In the genomic region with DNA sequence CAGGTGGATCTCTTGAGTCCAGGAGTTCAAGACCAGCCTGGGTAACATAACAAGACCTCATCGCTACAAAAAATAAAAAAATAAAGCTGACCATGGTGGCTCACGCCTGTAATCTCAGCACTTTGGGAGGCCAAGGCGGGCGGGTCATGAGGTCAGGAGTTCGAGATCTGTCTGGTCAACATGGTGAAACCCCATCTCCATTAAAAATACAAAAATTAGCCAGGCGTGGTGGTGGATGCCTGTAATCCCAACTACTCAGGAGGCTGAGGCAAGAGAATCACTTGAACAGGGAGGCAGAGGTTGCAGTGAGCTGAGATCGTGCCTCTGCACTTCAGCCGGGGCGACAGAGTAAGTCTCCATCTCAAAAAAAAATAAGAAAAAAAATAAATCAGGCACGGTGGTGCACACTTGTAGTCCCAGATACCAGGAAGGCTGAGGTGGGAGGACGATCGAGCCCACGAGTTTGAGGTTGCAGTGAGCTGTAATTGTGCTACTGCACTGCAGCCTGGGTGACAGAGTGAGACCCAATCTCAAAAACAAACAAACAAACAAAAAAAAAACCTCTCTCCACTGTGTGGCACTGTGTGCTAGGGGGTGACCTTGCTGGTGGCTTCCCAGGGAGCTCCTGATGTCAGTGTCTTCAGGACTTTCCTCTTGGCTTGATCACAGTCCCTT, we compare ENCODE assay signal across 1 cellular context.
TF ChIP-seq lines count a peak whose summit lies in the region.

No MANE protein-coding gene starts in this region.

TF ChIP-seq in HepG2, 621 proteins besides CTCF, POLR2A, EP300 and RAD21 (continues in another document):
- TF ChIP-seq HOXA3 (CRISPR knock-in tag; IDR thresholded peaks at IDR 0.05) (peak; percentile 17; the same call in 1 of the 2 replicates), PHF21A (CRISPR knock-in tag; IDR thresholded peaks at IDR 0.05) (no peak), RARA (CRISPR knock-in tag; IDR thresholded peaks at IDR 0.05) (0 out of 2 replicates have a peak, but pooled peaks have one; percentile 27), ZFP90 (CRISPR knock-in tag; IDR thresholded peaks at IDR 0.05; ENCODE audit: borderline replicate concordance) (0 out of 2 replicates have a peak, but pooled peaks have one; percentile 12), HOXA7 (CRISPR knock-in tag; IDR thresholded peaks at IDR 0.05) (no peak), FOSL2 (CRISPR knock-in tag; IDR thresholded peaks at IDR 0.05) (0 out of 2 replicates have a peak, but pooled peaks have one; percentile 18), KLF12 (CRISPR knock-in tag; IDR thresholded peaks at IDR 0.05; ENCODE audit: borderline replicate concordance) (0 out of 2 replicates have a peak, but pooled peaks have one; percentile 41), ZNF605 (CRISPR knock-in tag; IDR thresholded peaks at IDR 0.05) (peak; percentile 46; the same call in 1 of the 2 replicates), TEAD3 (CRISPR knock-in tag; optimal IDR thresholded peaks at IDR 0.05; ENCODE audit: borderline replicate concordance) (peak; percentile 41), YEATS2 (CRISPR knock-in tag; IDR thresholded peaks at IDR 0.05; ENCODE audit: borderline replicate concordance) (no peak), HNRNPLL (IDR thresholded peaks at IDR 0.05; ENCODE audit: low read depth, low read length, poor library complexity, severe bottlenecking) (no peak), HNF4G (IDR thresholded peaks at IDR 0.05; ENCODE audit: borderline replicate concordance, low read depth, low read length) (peak; percentile 24; the same call in 1 of the 2 replicates), HNF4G (CRISPR knock-in tag; IDR thresholded peaks at IDR 0.05; ENCODE audit: borderline replicate concordance, low read depth) (no peak), GATAD2A (CRISPR knock-in tag; IDR thresholded peaks at IDR 0.05) (peak; percentile 72; the same call in 1 of the 2 replicates), SIX1 (CRISPR knock-in tag; IDR thresholded peaks at IDR 0.05; ENCODE audit: borderline replicate concordance) (0 out of 2 replicates have a peak, but pooled peaks have one; percentile 19)
- TF ChIP-seq, protein P1, sequence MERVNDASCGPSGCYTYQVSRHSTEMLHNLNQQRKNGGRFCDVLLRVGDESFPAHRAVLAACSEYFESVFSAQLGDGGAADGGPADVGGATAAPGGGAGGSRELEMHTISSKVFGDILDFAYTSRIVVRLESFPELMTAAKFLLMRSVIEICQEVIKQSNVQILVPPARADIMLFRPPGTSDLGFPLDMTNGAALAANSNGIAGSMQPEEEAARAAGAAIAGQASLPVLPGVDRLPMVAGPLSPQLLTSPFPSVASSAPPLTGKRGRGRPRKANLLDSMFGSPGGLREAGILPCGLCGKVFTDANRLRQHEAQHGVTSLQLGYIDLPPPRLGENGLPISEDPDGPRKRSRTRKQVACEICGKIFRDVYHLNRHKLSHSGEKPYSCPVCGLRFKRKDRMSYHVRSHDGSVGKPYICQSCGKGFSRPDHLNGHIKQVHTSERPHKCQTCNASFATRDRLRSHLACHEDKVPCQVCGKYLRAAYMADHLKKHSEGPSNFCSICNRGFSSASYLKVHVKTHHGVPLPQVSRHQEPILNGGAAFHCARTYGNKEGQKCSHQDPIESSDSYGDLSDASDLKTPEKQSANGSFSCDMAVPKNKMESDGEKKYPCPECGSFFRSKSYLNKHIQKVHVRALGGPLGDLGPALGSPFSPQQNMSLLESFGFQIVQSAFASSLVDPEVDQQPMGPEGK (CRISPR knock-in tag; IDR thresholded peaks at IDR 0.05), result 0 out of 2 replicates have a peak, but pooled peaks have one; percentile 20
- TF ChIP-seq, protein P2, sequence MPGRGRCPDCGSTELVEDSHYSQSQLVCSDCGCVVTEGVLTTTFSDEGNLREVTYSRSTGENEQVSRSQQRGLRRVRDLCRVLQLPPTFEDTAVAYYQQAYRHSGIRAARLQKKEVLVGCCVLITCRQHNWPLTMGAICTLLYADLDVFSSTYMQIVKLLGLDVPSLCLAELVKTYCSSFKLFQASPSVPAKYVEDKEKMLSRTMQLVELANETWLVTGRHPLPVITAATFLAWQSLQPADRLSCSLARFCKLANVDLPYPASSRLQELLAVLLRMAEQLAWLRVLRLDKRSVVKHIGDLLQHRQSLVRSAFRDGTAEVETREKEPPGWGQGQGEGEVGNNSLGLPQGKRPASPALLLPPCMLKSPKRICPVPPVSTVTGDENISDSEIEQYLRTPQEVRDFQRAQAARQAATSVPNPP (CRISPR knock-in tag; IDR thresholded peaks at IDR 0.05), result no peak
- TF ChIP-seq, protein P3, sequence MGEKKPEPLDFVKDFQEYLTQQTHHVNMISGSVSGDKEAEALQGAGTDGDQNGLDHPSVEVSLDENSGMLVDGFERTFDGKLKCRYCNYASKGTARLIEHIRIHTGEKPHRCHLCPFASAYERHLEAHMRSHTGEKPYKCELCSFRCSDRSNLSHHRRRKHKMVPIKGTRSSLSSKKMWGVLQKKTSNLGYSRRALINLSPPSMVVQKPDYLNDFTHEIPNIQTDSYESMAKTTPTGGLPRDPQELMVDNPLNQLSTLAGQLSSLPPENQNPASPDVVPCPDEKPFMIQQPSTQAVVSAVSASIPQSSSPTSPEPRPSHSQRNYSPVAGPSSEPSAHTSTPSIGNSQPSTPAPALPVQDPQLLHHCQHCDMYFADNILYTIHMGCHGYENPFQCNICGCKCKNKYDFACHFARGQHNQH (CRISPR knock-in tag; IDR thresholded peaks at IDR 0.05), result peak; percentile 62; the same call in 1 of the 2 replicates
- TF ChIP-seq, protein P4, sequence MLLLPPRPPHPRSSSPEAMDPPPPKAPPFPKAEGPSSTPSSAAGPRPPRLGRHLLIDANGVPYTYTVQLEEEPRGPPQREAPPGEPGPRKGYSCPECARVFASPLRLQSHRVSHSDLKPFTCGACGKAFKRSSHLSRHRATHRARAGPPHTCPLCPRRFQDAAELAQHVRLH (CRISPR knock-in tag; IDR thresholded peaks at IDR 0.05; ENCODE audit: borderline replicate concordance, low read depth), result peak; percentile 41; the same call in 1 of the 2 replicates
- TF ChIP-seq, protein P5, sequence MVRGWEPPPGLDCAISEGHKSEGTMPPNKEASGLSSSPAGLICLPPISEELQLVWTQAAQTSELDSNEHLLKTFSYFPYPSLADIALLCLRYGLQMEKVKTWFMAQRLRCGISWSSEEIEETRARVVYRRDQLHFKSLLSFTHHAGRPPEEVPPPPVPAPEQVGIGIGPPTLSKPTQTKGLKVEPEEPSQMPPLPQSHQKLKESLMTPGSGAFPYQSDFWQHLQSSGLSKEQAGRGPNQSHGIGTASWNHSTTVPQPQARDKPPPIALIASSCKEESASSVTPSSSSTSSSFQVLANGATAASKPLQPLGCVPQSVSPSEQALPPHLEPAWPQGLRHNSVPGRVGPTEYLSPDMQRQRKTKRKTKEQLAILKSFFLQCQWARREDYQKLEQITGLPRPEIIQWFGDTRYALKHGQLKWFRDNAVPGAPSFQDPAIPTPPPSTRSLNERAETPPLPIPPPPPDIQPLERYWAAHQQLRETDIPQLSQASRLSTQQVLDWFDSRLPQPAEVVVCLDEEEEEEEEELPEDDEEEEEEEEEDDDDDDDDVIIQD (CRISPR knock-in tag; IDR thresholded peaks at IDR 0.05; ENCODE audit: low read depth), result 0 out of 2 replicates have a peak, but pooled peaks have one; percentile 33
- TF ChIP-seq, protein P6, sequence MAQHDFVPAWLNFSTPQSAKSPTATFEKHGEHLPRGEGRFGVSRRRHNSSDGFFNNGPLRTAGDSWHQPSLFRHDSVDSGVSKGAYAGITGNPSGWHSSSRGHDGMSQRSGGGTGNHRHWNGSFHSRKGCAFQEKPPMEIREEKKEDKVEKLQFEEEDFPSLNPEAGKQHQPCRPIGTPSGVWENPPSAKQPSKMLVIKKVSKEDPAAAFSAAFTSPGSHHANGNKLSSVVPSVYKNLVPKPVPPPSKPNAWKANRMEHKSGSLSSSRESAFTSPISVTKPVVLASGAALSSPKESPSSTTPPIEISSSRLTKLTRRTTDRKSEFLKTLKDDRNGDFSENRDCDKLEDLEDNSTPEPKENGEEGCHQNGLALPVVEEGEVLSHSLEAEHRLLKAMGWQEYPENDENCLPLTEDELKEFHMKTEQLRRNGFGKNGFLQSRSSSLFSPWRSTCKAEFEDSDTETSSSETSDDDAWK (CRISPR knock-in tag; IDR thresholded peaks at IDR 0.05), result no peak
- TF ChIP-seq, protein P7, sequence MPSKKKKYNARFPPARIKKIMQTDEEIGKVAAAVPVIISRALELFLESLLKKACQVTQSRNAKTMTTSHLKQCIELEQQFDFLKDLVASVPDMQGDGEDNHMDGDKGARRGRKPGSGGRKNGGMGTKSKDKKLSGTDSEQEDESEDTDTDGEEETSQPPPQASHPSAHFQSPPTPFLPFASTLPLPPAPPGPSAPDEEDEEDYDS (CRISPR knock-in tag; IDR thresholded peaks at IDR 0.05), result 0 out of 2 replicates have a peak, but pooled peaks have one; percentile 11
- TF ChIP-seq, protein P8, sequence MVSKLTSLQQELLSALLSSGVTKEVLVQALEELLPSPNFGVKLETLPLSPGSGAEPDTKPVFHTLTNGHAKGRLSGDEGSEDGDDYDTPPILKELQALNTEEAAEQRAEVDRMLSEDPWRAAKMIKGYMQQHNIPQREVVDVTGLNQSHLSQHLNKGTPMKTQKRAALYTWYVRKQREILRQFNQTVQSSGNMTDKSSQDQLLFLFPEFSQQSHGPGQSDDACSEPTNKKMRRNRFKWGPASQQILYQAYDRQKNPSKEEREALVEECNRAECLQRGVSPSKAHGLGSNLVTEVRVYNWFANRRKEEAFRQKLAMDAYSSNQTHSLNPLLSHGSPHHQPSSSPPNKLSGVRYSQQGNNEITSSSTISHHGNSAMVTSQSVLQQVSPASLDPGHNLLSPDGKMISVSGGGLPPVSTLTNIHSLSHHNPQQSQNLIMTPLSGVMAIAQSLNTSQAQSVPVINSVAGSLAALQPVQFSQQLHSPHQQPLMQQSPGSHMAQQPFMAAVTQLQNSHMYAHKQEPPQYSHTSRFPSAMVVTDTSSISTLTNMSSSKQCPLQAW (CRISPR knock-in tag; IDR thresholded peaks at IDR 0.05), result peak; percentile 46; the same call in 1 of the 2 replicates
- TF ChIP-seq, protein P9, sequence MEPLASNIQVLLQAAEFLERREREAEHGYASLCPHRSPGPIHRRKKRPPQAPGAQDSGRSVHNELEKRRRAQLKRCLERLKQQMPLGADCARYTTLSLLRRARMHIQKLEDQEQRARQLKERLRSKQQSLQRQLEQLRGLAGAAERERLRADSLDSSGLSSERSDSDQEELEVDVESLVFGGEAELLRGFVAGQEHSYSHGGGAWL (CRISPR knock-in tag; IDR thresholded peaks at IDR 0.05), result no peak; the same call in 1 of the 2 replicates
- TF ChIP-seq, protein P10, sequence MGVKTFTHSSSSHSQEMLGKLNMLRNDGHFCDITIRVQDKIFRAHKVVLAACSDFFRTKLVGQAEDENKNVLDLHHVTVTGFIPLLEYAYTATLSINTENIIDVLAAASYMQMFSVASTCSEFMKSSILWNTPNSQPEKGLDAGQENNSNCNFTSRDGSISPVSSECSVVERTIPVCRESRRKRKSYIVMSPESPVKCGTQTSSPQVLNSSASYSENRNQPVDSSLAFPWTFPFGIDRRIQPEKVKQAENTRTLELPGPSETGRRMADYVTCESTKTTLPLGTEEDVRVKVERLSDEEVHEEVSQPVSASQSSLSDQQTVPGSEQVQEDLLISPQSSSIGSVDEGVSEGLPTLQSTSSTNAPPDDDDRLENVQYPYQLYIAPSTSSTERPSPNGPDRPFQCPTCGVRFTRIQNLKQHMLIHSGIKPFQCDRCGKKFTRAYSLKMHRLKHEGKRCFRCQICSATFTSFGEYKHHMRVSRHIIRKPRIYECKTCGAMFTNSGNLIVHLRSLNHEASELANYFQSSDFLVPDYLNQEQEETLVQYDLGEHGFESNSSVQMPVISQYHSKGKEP (CRISPR knock-in tag; IDR thresholded peaks at IDR 0.05), result no peak
- TF ChIP-seq, protein P11, sequence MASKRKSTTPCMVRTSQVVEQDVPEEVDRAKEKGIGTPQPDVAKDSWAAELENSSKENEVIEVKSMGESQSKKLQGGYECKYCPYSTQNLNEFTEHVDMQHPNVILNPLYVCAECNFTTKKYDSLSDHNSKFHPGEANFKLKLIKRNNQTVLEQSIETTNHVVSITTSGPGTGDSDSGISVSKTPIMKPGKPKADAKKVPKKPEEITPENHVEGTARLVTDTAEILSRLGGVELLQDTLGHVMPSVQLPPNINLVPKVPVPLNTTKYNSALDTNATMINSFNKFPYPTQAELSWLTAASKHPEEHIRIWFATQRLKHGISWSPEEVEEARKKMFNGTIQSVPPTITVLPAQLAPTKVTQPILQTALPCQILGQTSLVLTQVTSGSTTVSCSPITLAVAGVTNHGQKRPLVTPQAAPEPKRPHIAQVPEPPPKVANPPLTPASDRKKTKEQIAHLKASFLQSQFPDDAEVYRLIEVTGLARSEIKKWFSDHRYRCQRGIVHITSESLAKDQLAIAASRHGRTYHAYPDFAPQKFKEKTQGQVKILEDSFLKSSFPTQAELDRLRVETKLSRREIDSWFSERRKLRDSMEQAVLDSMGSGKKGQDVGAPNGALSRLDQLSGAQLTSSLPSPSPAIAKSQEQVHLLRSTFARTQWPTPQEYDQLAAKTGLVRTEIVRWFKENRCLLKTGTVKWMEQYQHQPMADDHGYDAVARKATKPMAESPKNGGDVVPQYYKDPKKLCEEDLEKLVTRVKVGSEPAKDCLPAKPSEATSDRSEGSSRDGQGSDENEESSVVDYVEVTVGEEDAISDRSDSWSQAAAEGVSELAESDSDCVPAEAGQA (IDR thresholded peaks at IDR 0.05; ENCODE audit: low read depth), result no peak
- TF ChIP-seq, protein P11 (CRISPR knock-in tag; IDR thresholded peaks at IDR 0.05; ENCODE audit: borderline replicate concordance), result no peak
- TF ChIP-seq, protein P12, sequence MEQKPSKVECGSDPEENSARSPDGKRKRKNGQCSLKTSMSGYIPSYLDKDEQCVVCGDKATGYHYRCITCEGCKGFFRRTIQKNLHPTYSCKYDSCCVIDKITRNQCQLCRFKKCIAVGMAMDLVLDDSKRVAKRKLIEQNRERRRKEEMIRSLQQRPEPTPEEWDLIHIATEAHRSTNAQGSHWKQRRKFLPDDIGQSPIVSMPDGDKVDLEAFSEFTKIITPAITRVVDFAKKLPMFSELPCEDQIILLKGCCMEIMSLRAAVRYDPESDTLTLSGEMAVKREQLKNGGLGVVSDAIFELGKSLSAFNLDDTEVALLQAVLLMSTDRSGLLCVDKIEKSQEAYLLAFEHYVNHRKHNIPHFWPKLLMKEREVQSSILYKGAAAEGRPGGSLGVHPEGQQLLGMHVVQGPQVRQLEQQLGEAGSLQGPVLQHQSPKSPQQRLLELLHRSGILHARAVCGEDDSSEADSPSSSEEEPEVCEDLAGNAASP (CRISPR knock-in tag; IDR thresholded peaks at IDR 0.05; ENCODE audit: borderline replicate concordance), result 0 out of 2 replicates have a peak, but pooled peaks have one; percentile 15
